ENCODE assay signal across 1 cellular context in genomic region chrX:10589098-10589497, GRCh38.
TF ChIP-seq lines count a peak whose summit lies in the region.

No MANE protein-coding gene starts in this region.

TF ChIP-seq in WTC11, 78 proteins besides CTCF, POLR2A, EP300 and RAD21 (continued from another document):
- TF ChIP-seq, protein P1, sequence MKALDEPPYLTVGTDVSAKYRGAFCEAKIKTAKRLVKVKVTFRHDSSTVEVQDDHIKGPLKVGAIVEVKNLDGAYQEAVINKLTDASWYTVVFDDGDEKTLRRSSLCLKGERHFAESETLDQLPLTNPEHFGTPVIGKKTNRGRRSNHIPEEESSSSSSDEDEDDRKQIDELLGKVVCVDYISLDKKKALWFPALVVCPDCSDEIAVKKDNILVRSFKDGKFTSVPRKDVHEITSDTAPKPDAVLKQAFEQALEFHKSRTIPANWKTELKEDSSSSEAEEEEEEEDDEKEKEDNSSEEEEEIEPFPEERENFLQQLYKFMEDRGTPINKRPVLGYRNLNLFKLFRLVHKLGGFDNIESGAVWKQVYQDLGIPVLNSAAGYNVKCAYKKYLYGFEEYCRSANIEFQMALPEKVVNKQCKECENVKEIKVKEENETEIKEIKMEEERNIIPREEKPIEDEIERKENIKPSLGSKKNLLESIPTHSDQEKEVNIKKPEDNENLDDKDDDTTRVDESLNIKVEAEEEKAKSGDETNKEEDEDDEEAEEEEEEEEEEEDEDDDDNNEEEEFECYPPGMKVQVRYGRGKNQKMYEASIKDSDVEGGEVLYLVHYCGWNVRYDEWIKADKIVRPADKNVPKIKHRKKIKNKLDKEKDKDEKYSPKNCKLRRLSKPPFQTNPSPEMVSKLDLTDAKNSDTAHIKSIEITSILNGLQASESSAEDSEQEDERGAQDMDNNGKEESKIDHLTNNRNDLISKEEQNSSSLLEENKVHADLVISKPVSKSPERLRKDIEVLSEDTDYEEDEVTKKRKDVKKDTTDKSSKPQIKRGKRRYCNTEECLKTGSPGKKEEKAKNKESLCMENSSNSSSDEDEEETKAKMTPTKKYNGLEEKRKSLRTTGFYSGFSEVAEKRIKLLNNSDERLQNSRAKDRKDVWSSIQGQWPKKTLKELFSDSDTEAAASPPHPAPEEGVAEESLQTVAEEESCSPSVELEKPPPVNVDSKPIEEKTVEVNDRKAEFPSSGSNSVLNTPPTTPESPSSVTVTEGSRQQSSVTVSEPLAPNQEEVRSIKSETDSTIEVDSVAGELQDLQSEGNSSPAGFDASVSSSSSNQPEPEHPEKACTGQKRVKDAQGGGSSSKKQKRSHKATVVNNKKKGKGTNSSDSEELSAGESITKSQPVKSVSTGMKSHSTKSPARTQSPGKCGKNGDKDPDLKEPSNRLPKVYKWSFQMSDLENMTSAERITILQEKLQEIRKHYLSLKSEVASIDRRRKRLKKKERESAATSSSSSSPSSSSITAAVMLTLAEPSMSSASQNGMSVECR (CRISPR knock-in tag; IDR thresholded peaks at IDR 0.05; ENCODE audit: borderline replicate concordance), result no peak
- TF ChIP-seq MXD4 (CRISPR knock-in tag; IDR thresholded peaks at IDR 0.05; ENCODE audit: borderline replicate concordance) (no peak), NFE2L1 (CRISPR knock-in tag; IDR thresholded peaks at IDR 0.05) (no peak), ZNF121 (CRISPR knock-in tag; IDR thresholded peaks at IDR 0.05) (no peak), ZNF219 (CRISPR knock-in tag; IDR thresholded peaks at IDR 0.05; ENCODE audit: borderline replicate concordance) (no peak), FOXK1 (CRISPR knock-in tag; IDR thresholded peaks at IDR 0.05) (no peak), GTF2I (CRISPR knock-in tag; conservative IDR thresholded peaks at IDR 0.05) (no peak), ERG (CRISPR knock-in tag; IDR thresholded peaks at IDR 0.05) (no peak), ATF6 (CRISPR knock-in tag; IDR thresholded peaks at IDR 0.05) (no peak), SMAD3 (CRISPR knock-in tag; IDR thresholded peaks at IDR 0.05; ENCODE audit: borderline replicate concordance) (no peak), TP53 (CRISPR knock-in tag; IDR thresholded peaks at IDR 0.05) (no peak), ZNF671 (CRISPR knock-in tag; IDR thresholded peaks at IDR 0.05) (no peak), RORB (CRISPR knock-in tag; IDR thresholded peaks at IDR 0.05) (no peak)
- TF ChIP-seq, protein P2, sequence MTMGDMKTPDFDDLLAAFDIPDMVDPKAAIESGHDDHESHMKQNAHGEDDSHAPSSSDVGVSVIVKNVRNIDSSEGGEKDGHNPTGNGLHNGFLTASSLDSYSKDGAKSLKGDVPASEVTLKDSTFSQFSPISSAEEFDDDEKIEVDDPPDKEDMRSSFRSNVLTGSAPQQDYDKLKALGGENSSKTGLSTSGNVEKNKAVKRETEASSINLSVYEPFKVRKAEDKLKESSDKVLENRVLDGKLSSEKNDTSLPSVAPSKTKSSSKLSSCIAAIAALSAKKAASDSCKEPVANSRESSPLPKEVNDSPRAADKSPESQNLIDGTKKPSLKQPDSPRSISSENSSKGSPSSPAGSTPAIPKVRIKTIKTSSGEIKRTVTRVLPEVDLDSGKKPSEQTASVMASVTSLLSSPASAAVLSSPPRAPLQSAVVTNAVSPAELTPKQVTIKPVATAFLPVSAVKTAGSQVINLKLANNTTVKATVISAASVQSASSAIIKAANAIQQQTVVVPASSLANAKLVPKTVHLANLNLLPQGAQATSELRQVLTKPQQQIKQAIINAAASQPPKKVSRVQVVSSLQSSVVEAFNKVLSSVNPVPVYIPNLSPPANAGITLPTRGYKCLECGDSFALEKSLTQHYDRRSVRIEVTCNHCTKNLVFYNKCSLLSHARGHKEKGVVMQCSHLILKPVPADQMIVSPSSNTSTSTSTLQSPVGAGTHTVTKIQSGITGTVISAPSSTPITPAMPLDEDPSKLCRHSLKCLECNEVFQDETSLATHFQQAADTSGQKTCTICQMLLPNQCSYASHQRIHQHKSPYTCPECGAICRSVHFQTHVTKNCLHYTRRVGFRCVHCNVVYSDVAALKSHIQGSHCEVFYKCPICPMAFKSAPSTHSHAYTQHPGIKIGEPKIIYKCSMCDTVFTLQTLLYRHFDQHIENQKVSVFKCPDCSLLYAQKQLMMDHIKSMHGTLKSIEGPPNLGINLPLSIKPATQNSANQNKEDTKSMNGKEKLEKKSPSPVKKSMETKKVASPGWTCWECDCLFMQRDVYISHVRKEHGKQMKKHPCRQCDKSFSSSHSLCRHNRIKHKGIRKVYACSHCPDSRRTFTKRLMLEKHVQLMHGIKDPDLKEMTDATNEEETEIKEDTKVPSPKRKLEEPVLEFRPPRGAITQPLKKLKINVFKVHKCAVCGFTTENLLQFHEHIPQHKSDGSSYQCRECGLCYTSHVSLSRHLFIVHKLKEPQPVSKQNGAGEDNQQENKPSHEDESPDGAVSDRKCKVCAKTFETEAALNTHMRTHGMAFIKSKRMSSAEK (CRISPR knock-in tag; IDR thresholded peaks at IDR 0.05; ENCODE audit: borderline replicate concordance), result no peak
- TF ChIP-seq, protein P3, sequence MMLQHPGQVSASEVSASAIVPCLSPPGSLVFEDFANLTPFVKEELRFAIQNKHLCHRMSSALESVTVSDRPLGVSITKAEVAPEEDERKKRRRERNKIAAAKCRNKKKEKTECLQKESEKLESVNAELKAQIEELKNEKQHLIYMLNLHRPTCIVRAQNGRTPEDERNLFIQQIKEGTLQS (CRISPR knock-in tag; conservative IDR thresholded peaks at IDR 0.05), result no peak
- TF ChIP-seq, protein P4, sequence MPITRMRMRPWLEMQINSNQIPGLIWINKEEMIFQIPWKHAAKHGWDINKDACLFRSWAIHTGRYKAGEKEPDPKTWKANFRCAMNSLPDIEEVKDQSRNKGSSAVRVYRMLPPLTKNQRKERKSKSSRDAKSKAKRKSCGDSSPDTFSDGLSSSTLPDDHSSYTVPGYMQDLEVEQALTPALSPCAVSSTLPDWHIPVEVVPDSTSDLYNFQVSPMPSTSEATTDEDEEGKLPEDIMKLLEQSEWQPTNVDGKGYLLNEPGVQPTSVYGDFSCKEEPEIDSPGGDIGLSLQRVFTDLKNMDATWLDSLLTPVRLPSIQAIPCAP (CRISPR knock-in tag; IDR thresholded peaks at IDR 0.05), result no peak
- TF ChIP-seq, protein P5, sequence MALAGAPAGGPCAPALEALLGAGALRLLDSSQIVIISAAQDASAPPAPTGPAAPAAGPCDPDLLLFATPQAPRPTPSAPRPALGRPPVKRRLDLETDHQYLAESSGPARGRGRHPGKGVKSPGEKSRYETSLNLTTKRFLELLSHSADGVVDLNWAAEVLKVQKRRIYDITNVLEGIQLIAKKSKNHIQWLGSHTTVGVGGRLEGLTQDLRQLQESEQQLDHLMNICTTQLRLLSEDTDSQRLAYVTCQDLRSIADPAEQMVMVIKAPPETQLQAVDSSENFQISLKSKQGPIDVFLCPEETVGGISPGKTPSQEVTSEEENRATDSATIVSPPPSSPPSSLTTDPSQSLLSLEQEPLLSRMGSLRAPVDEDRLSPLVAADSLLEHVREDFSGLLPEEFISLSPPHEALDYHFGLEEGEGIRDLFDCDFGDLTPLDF (CRISPR knock-in tag; IDR thresholded peaks at IDR 0.05), result no peak
- TF ChIP-seq, protein P6, sequence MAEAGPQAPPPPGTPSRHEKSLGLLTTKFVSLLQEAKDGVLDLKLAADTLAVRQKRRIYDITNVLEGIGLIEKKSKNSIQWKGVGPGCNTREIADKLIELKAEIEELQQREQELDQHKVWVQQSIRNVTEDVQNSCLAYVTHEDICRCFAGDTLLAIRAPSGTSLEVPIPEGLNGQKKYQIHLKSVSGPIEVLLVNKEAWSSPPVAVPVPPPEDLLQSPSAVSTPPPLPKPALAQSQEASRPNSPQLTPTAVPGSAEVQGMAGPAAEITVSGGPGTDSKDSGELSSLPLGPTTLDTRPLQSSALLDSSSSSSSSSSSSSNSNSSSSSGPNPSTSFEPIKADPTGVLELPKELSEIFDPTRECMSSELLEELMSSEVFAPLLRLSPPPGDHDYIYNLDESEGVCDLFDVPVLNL (CRISPR knock-in tag; IDR thresholded peaks at IDR 0.05; ENCODE audit: borderline replicate concordance, low read depth), result no peak
